In genomic region chr7:6170571-6171531, GRCh38 we compare ENCODE assay signal across 20 cellular contexts.
DNase-seq lines count a peak whose midpoint lies in the region; ATAC-seq and TF ChIP-seq lines count a peak whose summit lies in the region.
"Had no signal": no experiment of that assay in that cellular context is flagged by ENCODE, and none has a peak within 500 bp of the region (broad histone marks: within the 10 kb centered on the region; RNA-seq: fewer than 3 reads in every experiment).

No MANE protein-coding gene starts in this region.

- intact Hi-C loops in right cardiac atrium (cut with DNase I) (no loop called here), Right ventricle myocardium superior (cut with DNase I) (no loop called here)

- H3K36me3 ChIP-seq in iPS-20b (ENCODE audit: insufficient read depth, low read depth, low read length) = no peaks in the 10 kb centered on the region
- H3K36me3 ChIP-seq: neutrophil had no signal

- ATAC-seq in right cardiac atrium = no peak
- ATAC-seq in Right ventricle myocardium superior (ENCODE audit: poor library complexity) = no peak
- no peak for ATAC-seq in activated CD8-positive, alpha-beta memory T cell treated with anti-CD3 and anti-CD28 coated beads, Interleukin-2, amount 10 ng/mL, durations not matched to agents 7 days and 5 days
- ATAC-seq: gastrocnemius medialis; stimulated activated naive CD8-positive, alpha-beta T cell treated with anti-CD3 and anti-CD28 coated beads, Interleukin-15, Interleukin-2, amounts not matched to agents 100 U/mL and 50 U/mL, for 24 hours had no signal

- H3K4me3 ChIP-seq in right cardiac atrium (ENCODE audit: low read length) (no peak overlapping the region), iPS-20b (ENCODE audit: low read length) (no peak overlapping the region)
- H3K4me3 ChIP-seq: gastrocnemius medialis had no signal

- H3K27me3 Mint-ChIP-seq in activated CD8-positive, alpha-beta memory T cell treated with anti-CD3 and anti-CD28 coated beads, Interleukin-2, amount 10 ng/mL, durations not matched to agents 7 days and 5 days = no peaks in the 10 kb centered on the region

- no peak overlapping the region for H3K27ac Mint-ChIP-seq in activated CD8-positive, alpha-beta memory T cell treated with anti-CD3 and anti-CD28 coated beads, Interleukin-2, amount 10 ng/mL, durations not matched to agents 7 days and 5 days
- H3K27ac Mint-ChIP-seq: T-helper 1 cell treated with Interleukin-12 subunit alpha and Interleukin-12 subunit beta and Interleukin-4 antibody, amounts not matched to agents 30 μg/mL and 1 μg/mL, for 36 hours had no signal

- no peaks in the 10 kb centered on the region for H3K9me3 Mint-ChIP-seq in activated CD8-positive, alpha-beta memory T cell treated with anti-CD3 and anti-CD28 coated beads, Interleukin-2, amount 10 ng/mL, durations not matched to agents 7 days and 5 days (ENCODE audit: low read depth)
- H3K9me3 Mint-ChIP-seq: T-helper 1 cell treated with Interleukin-12 subunit alpha and Interleukin-12 subunit beta and Interleukin-4 antibody, amounts not matched to agents 30 μg/mL and 1 μg/mL, for 36 hours had no signal

- H3K36me3 Mint-ChIP-seq in activated CD8-positive, alpha-beta memory T cell treated with anti-CD3 and anti-CD28 coated beads, Interleukin-2, amount 10 ng/mL, durations not matched to agents 7 days and 5 days = no peaks in the 10 kb centered on the region

- H3K9me3 ChIP-seq in right cardiac atrium (ENCODE audit: control insufficient read depth, low read length) (no peaks in the 10 kb centered on the region), iPS-20b (ENCODE audit: insufficient read depth, low read depth, low read length) (no peaks in the 10 kb centered on the region)
- H3K9me3 ChIP-seq: gastrocnemius medialis, neutrophil had no signal

- DNase-seq in right cardiac atrium (peak in 2 of 3 donors; percentile 46 to 60), Right ventricle myocardium superior (no peak), RWPE1 (ENCODE audit: low spot score) (no peak), NCI-H1436 treated with DMSO at 0.1 percent for 48 hours (lab: John Stamatoyannopoulos, UW) (no peak), MV-4-11 (lab: John Stamatoyannopoulos, UW) (no peak)
- no peak for DNase-seq in activated CD8-positive, alpha-beta memory T cell treated with anti-CD3 and anti-CD28 coated beads, Interleukin-2, amount 10 ng/mL, durations not matched to agents 7 days and 5 days
- DNase-seq: activated CD4-positive, CD25-positive, alpha-beta regulatory T cell; activated gamma-delta T cell treated with Interleukin-2 at 50 U/mL for 16 hours; Calu3; dermis blood vessel endothelial cell; gastrocnemius medialis; NCI-H1092; NCI-H526; SHP77 treated with DMSO at 0.1 percent for 48 hours; stimulated activated naive CD8-positive, alpha-beta T cell treated with anti-CD3 and anti-CD28 coated beads, Interleukin-15, Interleukin-2, amounts not matched to agents 100 U/mL and 50 U/mL, for 24 hours had no signal

- TF ChIP-seq CTCF in RWPE1 (conservative IDR thresholded peaks at IDR 0.05; ENCODE audit: low read depth) = no peak

- CTCF ChIA-PET in RWPE1 (lab: Yijun Ruan, JAX) = no interaction called here
- CTCF ChIA-PET in activated CD8-positive, alpha-beta memory T cell treated with anti-CD3 and anti-CD28 coated beads, Interleukin-2, amount 10 ng/mL, durations not matched to agents 7 days and 5 days (lab: Charles Lee) = no interaction called here

- H3K4me3 Mint-ChIP-seq in activated CD8-positive, alpha-beta memory T cell treated with anti-CD3 and anti-CD28 coated beads, Interleukin-2, amount 10 ng/mL, durations not matched to agents 7 days and 5 days = no peak overlapping the region
- H3K4me3 Mint-ChIP-seq: T-helper 1 cell treated with Interleukin-12 subunit alpha and Interleukin-12 subunit beta and Interleukin-4 antibody, amounts not matched to agents 30 μg/mL and 1 μg/mL, for 36 hours had no signal

- H3K4me1 Mint-ChIP-seq in activated CD8-positive, alpha-beta memory T cell treated with anti-CD3 and anti-CD28 coated beads, Interleukin-2, amount 10 ng/mL, durations not matched to agents 7 days and 5 days = no peaks in the 10 kb centered on the region

- H3K4me1 ChIP-seq in right cardiac atrium (ENCODE audit: control insufficient read depth, insufficient read depth, low read length) (no peaks in the 10 kb centered on the region), iPS-20b (ENCODE audit: insufficient read depth, low read length) (peaks cover 3% of the 10 kb centered on the region; the same call in 1 of the 2 replicates)

- H3K9ac ChIP-seq in iPS-20b (ENCODE audit: low read depth, low read length) = peak overlapping the region; percentile 45; the same call in 1 of the 2 replicates
- H3K9ac ChIP-seq: KMS-11 had no signal

- POLR2A ChIA-PET in RWPE1 (lab: Yijun Ruan, JAX; ENCODE audit: low non-redundant PET) = no interaction called here

- no peaks in the 10 kb centered on the region for H3K27me3 ChIP-seq in right cardiac atrium (ENCODE audit: control insufficient read depth, insufficient read depth)
- no peaks in the 10 kb centered on the region for H3K27me3 ChIP-seq in iPS-20b (ENCODE audit: insufficient read depth, low read length)
- H3K27me3 ChIP-seq: gastrocnemius medialis, neutrophil had no signal

- 90% methylated on average over 59 of the region's 59 CpGs for WGBS in right cardiac atrium

- H3K27ac ChIP-seq in right cardiac atrium (ENCODE audit: low read length) (no peak overlapping the region), RWPE1 (peak overlapping the region; percentile 24), iPS-20b (ENCODE audit: low read length) (no peak overlapping the region)
- H3K27ac ChIP-seq: epithelial cell of prostate, KMS-11, neutrophil had no signal

Comparison
In these comparisons a context has a peak if more than half of its experiments do, and no peak if none do; other contexts are left out.
1. DNase-seq: peak in right cardiac atrium (2 of 3); none in Right ventricle myocardium superior (single experiment), RWPE1 (single experiment), activated CD8-positive, alpha-beta memory T cell treated with anti-CD3 and anti-CD28 coated beads, Interleukin-2, amount 10 ng/mL, durations not matched to agents 7 days and 5 days (single experiment), NCI-H1436 treated with DMSO at 0.1 percent for 48 hours (single experiment) and MV-4-11 (single experiment).